ENCODE assay signal across 8 cellular contexts in genomic region chr22:42931421-42932196, GRCh38.
DNase-seq lines count a peak whose midpoint lies in the region; ATAC-seq, FAIRE-seq and TF ChIP-seq lines count a peak whose summit lies in the region.

No MANE protein-coding gene starts in this region.

- H3K36me3 ChIP-seq in prostate gland, result no peaks in the 10 kb centered on the region

- TF ChIP-seq POLR2A in GM18951 (IDR thresholded peaks at IDR 0.05; ENCODE audit: extremely low read depth, insufficient read depth, insufficient read length) (peak; percentile 33), prostate gland (IDR thresholded peaks at IDR 0.05) (no peak), H54 (IDR thresholded peaks at IDR 0.05; ENCODE audit: low read depth, low read length) (no peak)

- H3K4me1 ChIP-seq in prostate gland (replicated peaks), result peaks cover 43% of the 10 kb centered on the region

- in situ Hi-C loops in GM18951 (cut with MboI; ENCODE audit: low sequenced_read_pairs, unreplicated experiment), result no loop called here

- DNase-seq in prostate gland (ENCODE audit: low spot score) (no peak), NCI-H2171 treated with DMSO at 0.1 percent for 48 hours (lab: John Stamatoyannopoulos, UW) (no peak), H54 (ENCODE audit: insufficient read length, low spot score) (no peak)
- DNase-seq in effector CD4-positive, alpha-beta T cell, result no peak

- H3K4me3 ChIP-seq in prostate gland, result no peak overlapping the region

- ATAC-seq in HG03460 (IDR thresholded peaks at IDR 0.05; ENCODE audit: unreplicated experiment) (peak; percentile 35), HG03108 (IDR thresholded peaks at IDR 0.05; ENCODE audit: unreplicated experiment) (no peak)

- no peak for TF ChIP-seq CTCF in prostate gland (IDR thresholded peaks at IDR 0.05)

- no peaks in the 10 kb centered on the region for H3K27me3 ChIP-seq in prostate gland (replicated peaks; ENCODE audit: insufficient read depth)

- peak overlapping the region; percentile 82 to 93 for H3K27ac ChIP-seq in prostate gland

- 56% methylated on average over 10 of the region's 10 CpGs for WGBS in prostate gland

- no peaks in the 10 kb centered on the region for H3K9me3 ChIP-seq in prostate gland

- intact Hi-C loops in prostate gland (cut with DNase I), result no loop called here

- peak; percentile 66 for FAIRE-seq in endometrium (lab: Jason Lieb, UNC)
- FAIRE-seq in H54 (lab: Jason Lieb, UNC), result no peak
